ENCODE assay signal across 8 cellular contexts in genomic region chr3:18424862-18425640, GRCh38. TPM values are rescaled to one million over a fixed set of nuclear protein-coding genes. Genes with fewer than 3 reads are reported as not detected.
DNase-seq lines count a peak whose midpoint lies in the region; ATAC-seq, FAIRE-seq and TF ChIP-seq lines count a peak whose summit lies in the region.

Gene SATB1, minus strand, starts transcription at chr3:18425339. Its CDS starts 4,372 bp downstream, at chr3:18420967.

- peak within 1 kb of the TSS; percentile 100 for H3K27ac Mint-ChIP-seq in activated naive CD4-positive, alpha-beta T cell treated with anti-CD3 and anti-CD28 coated beads, Interleukin-2, amount 50 U/mL, for 24 hours

- H3K4me3 ChIP-seq in BE2C (ENCODE audit: low read depth, low read length), result peak within 1 kb of the TSS; percentile 68
- peak within 1 kb of the TSS; percentile 81 for H3K4me3 ChIP-seq in SK-N-MC

- peaks cover 79% of the 10 kb centered on the region for H3K4me1 Mint-ChIP-seq in activated naive CD4-positive, alpha-beta T cell treated with anti-CD3 and anti-CD28 coated beads, Interleukin-2, amount 50 U/mL, for 24 hours

- TF ChIP-seq CTCF in BE2C (IDR thresholded peaks at IDR 0.05; ENCODE audit: low read depth, low read length), result no peak

- H3K9ac ChIP-seq in SK-N-MC (ENCODE audit: insufficient read length), result peak within 1 kb of the TSS; percentile 67

- peak within 1 kb of the TSS; percentile 95 for H3K4me3 Mint-ChIP-seq in activated naive CD4-positive, alpha-beta T cell treated with anti-CD3 and anti-CD28 coated beads, Interleukin-2, amount 50 U/mL, for 24 hours

- peak; percentile 69 for DNase-seq in BE2C
- DNase-seq in HT-29 (ENCODE audit: low spot score), result peak; percentile 49
- DNase-seq in SK-N-MC (ENCODE audit: low read depth, low spot score), result no peak
- no peak for DNase-seq in glomerular endothelial cell (ENCODE audit: extremely low read depth, low read depth, low spot score)
- peak in 53 of 56 donors; percentile 12 to 85 (median 72) for DNase-seq in nucleus accumbens (lab: John Stamatoyannopoulos, UW)
- DNase-seq in urothelium cell line (ENCODE audit: low spot score), result peak; percentile 50

- ATAC-seq in GM19463 (IDR thresholded peaks at IDR 0.05; ENCODE audit: unreplicated experiment), result peak; percentile 52

- no peak within 1 kb of the TSS for H3K27ac ChIP-seq in SK-N-MC

- H3K9me3 Mint-ChIP-seq in activated naive CD4-positive, alpha-beta T cell treated with anti-CD3 and anti-CD28 coated beads, Interleukin-2, amount 50 U/mL, for 24 hours, result no peaks in the 10 kb centered on the region

- peaks cover 6% of the 10 kb centered on the region for H3K36me3 Mint-ChIP-seq in activated naive CD4-positive, alpha-beta T cell treated with anti-CD3 and anti-CD28 coated beads, Interleukin-2, amount 50 U/mL, for 24 hours

- H3K36me3 ChIP-seq in BE2C (no peaks in the 10 kb centered on the region), SK-N-MC (ENCODE audit: insufficient read depth, low read length) (no peaks in the 10 kb centered on the region)

- no peak for FAIRE-seq in urothelium cell line (lab: Jason Lieb, UNC)

- H3K9me3 ChIP-seq in BE2C (no peaks in the 10 kb centered on the region), SK-N-MC (ENCODE audit: low read depth, low read length) (no peaks in the 10 kb centered on the region)

- no peaks in the 10 kb centered on the region for H3K27me3 Mint-ChIP-seq in activated naive CD4-positive, alpha-beta T cell treated with anti-CD3 and anti-CD28 coated beads, Interleukin-2, amount 50 U/mL, for 24 hours

- no peaks in the 10 kb centered on the region for H3K27me3 ChIP-seq in BE2C

- no peaks in the 10 kb centered on the region for H3K4me1 ChIP-seq in BE2C

RNA-seq across cellular contexts. Expression of gene SATB1, which starts in this region (rescaled TPM):
- 3.2 TPM for polyA plus RNA-seq in BE2C (2012; ENCODE audit: insufficient read depth, insufficient read length, low read depth)
- total RNA-seq in HT-29 (2014; rRNA removed; shearing (Covaris generic)), result 12.6 and 15.1 TPM in 2 replicates
- total RNA-seq in glomerular endothelial cell, result 13.3 and 13.5 TPM in 2 replicates

Comparison
In these comparisons a context has a peak if more than half of its experiments do, and no peak if none do; other contexts are left out.
1. DNase-seq: peak in BE2C (single experiment), HT-29 (single experiment), nucleus accumbens (53 of 56) and urothelium cell line (single experiment); none in SK-N-MC (single experiment) and glomerular endothelial cell (single experiment).